8 cellular contexts compared by ENCODE assay signal in the genomic region with DNA sequence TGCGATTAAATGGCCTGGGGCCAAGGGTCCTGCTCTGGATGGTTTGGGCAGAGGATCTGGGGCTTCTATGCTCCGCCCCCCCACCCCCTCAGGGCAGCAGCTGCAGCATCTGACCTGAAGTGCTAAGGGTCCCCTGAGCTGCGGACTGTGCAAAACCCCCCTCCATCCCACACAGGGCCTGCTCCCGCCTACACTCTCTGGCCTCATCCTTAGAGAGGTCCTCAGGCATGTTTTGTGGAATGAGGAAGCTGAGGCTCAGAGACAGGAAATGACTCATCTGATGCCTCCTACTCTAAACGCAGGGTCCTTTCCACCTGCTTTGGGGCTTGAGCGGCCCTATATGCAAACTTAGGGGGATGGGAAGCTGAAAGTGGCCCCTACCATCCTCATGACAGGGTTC. TPM values are rescaled to one million over a fixed set of nuclear protein-coding genes. Genes with fewer than 3 reads are reported as not detected.
DNase-seq lines count a peak whose midpoint lies in the region; ATAC-seq and TF ChIP-seq lines count a peak whose summit lies in the region.

No MANE protein-coding gene starts in this region.

- H3K4me1 ChIP-seq in A673 (ENCODE audit: insufficient read depth, low read length, poor library complexity, severe bottlenecking) (peaks cover 17% of the 10 kb centered on the region), thyroid gland (peaks cover 0 to 3% of the 10 kb centered on the region in 2 donors)

- intact Hi-C loops in A673 (cut with micrococcal nuclease; ENCODE audit: unreplicated experiment) (no loop called here), MCF 10A (cut with micrococcal nuclease) (no loop called here), thyroid gland (cut with DNase I) (no loop called here)

- H3K9me3 ChIP-seq in A673 (ENCODE audit: low read depth, low read length, poor library complexity, severe bottlenecking) (no peaks in the 10 kb centered on the region), thyroid gland (no peaks in the 10 kb centered on the region)

- H3K27ac ChIP-seq in A673 (ENCODE audit: low read depth, low read length, poor library complexity, severe bottlenecking) = peak overlapping the region; percentile 46
- H3K27ac ChIP-seq in thyroid gland = no peak overlapping the region

- H3K36me3 Mint-ChIP-seq in MCF 10A (ENCODE audit: insufficient read depth, unreplicated experiment) = no peaks in the 10 kb centered on the region

- H3K9me3 Mint-ChIP-seq in MCF 10A (ENCODE audit: unreplicated experiment) = no peaks in the 10 kb centered on the region

- no peaks in the 10 kb centered on the region for H3K27me3 Mint-ChIP-seq in MCF 10A (ENCODE audit: insufficient read depth, unreplicated experiment)

- DNase-seq in A673 (ENCODE audit: low spot score) = peak; percentile 88
- DNase-seq in NAMALWA (ENCODE audit: low spot score) = peak; percentile 79
- peak; percentile 74 for DNase-seq in MCF 10A (ENCODE audit: unreplicated experiment)
- DNase-seq in myocyte (ENCODE audit: low read depth) = peak; percentile 86
- no peak for DNase-seq in D341Med (ENCODE audit: low spot score)
- DNase-seq in thyroid gland = no peak

- no peak overlapping the region for H3K4me3 Mint-ChIP-seq in MCF 10A (ENCODE audit: unreplicated experiment)

- peaks cover 16% of the 10 kb centered on the region for H3K4me1 Mint-ChIP-seq in MCF 10A (ENCODE audit: insufficient read depth, unreplicated experiment)

- no peaks in the 10 kb centered on the region for H3K27me3 ChIP-seq in A673 (replicated peaks; ENCODE audit: insufficient read depth, low read depth, low read length, poor library complexity)
- H3K27me3 ChIP-seq in thyroid gland = no peaks in the 10 kb centered on the region

- no peak for TF ChIP-seq POLR2A in thyroid gland (IDR thresholded peaks at IDR 0.05)

- ATAC-seq in GM18517 (IDR thresholded peaks at IDR 0.05; ENCODE audit: unreplicated experiment) (peak; percentile 92), HG02759 (IDR thresholded peaks at IDR 0.05; ENCODE audit: unreplicated experiment) (peak; percentile 85)

- H3K36me3 ChIP-seq in A673 (ENCODE audit: insufficient read depth, low read length, poor library complexity, severe bottlenecking) (no peaks in the 10 kb centered on the region), thyroid gland (no peaks in the 10 kb centered on the region)

- TF ChIP-seq CTCF in A673 (conservative IDR thresholded peaks at IDR 0.05; ENCODE audit: low read depth, low read length) = no peak
- TF ChIP-seq CTCF in MCF 10A (IDR thresholded peaks at IDR 0.05; ENCODE audit: unreplicated experiment) = no peak
- no peak for TF ChIP-seq CTCF in thyroid gland (IDR thresholded peaks at IDR 0.05)

- POLR2A ChIA-PET in A673 (lab: Charles Lee; ENCODE audit: low non-redundant PET) (interaction anchor here (0.5 kb wide), 1 partner anchor 125 kb away, joined by 13 read pairs; no protein-coding TSS in a partner anchor), MCF 10A (lab: Yijun Ruan, JAX) (interaction anchor here (1.0 kb wide), 1 partner anchor 10 kb away, joined by 4 read pairs; no protein-coding TSS in a partner anchor)

- H3K4me3 ChIP-seq in A673 (ENCODE audit: low read depth, low read length, poor library complexity, severe bottlenecking) (no peak overlapping the region), thyroid gland (replicated peaks in 1 of 3) (no peak overlapping the region)

- CTCF ChIA-PET in A673 (lab: Charles Lee) = no interaction called here
- CTCF ChIA-PET in MCF 10A (lab: Yijun Ruan, JAX) = interaction anchor here (0.6 to 1.3 kb wide), 6 partner anchors 9 to 804 kb away, joined by 3 to 11 read pairs (median 3); no protein-coding TSS in a partner anchor

- 33 to 52% methylated on average over 4 of the region's 6 CpGs for WGBS in thyroid gland, 2 donors

- H3K27ac Mint-ChIP-seq in MCF 10A (ENCODE audit: low read depth, unreplicated experiment) = peak overlapping the region; percentile 54

- BruUV-seq in A673 (replicated peaks; lab: Mats Ljungman, UMichigan) = no TSS peak
- no TSS peak for BruUV-seq in MCF 10A (replicated peaks; lab: Mats Ljungman, UMichigan)

RNA-seq across cellular contexts. Expression of a gene that starts 59.5 kb away (rescaled TPM):
- 2.2 and 3.6 TPM in 2 replicates for total RNA-seq in A673 (2021)
- total RNA-seq in MCF 10A (2022) = 12.5 and 14.4 TPM in 2 replicates
- 1,721 and 2,454 TPM in 2 replicates for total RNA-seq in myocyte
- 673 TPM for polyA plus RNA-seq in myocyte (2012)
- 100 to 1,000 TPM in 3 of 4 donors, 10 to 100 TPM in 1; 91.1 to 123 (median 110) TPM for total RNA-seq in thyroid gland

Comparison
In these comparisons a context has a peak if more than half of its experiments do, and no peak if none do; other contexts are left out.
1. DNase-seq: peak in A673 (single experiment), NAMALWA (single experiment), MCF 10A (single experiment) and myocyte (single experiment); none in D341Med (single experiment) and thyroid gland (0 of 2).
2. RNA of a gene that starts 59.5 kb away (total RNA-seq): 1,721 to 2,454 TPM in myocyte; 91.1 to 123 TPM in thyroid gland, 12.5 to 14.4 TPM in MCF 10A and 2.2 to 3.6 TPM in A673; every median in the first group is over 10 times any median in the second.